Comparison of ENCODE assay signal across 8 cellular contexts in genomic region chr6:36985963-36986703, GRCh38. TPM values are rescaled to one million over a fixed set of nuclear protein-coding genes. Genes with fewer than 3 reads are reported as not detected.
DNase-seq lines count a peak whose midpoint lies in the region; ATAC-seq and TF ChIP-seq lines count a peak whose summit lies in the region.

TSS of gene MTCH1 (minus strand) at chr6:36986196. CDS start at chr6:36986173, 23 bp downstream.

- 0% methylated on average over 44 of the region's 90 CpGs; no CpG with 5 or more reads in 1 of the 2 experiments for WGBS in IMR-90 (ENCODE audit: extremely low coverage in 2 of 2, insufficient read length in 1 of 2), 2 experiments

- H3K27me3 Mint-ChIP-seq in activated T-cell treated with anti-CD3 and anti-CD28 coated beads, Interleukin-2, amount 50 U/mL, for 4 hours (ENCODE audit: low read depth) = no peaks in the 10 kb centered on the region

- in situ Hi-C loops in IMR-90 (cut with MboI; ENCODE audit: low sequenced_read_pairs) = loop anchor here (10.0 kb wide), 1 partner anchor 101 kb away; the partner anchor contains the start of gene C6orf89

- H2BK120ac ChIP-seq in IMR-90 (ENCODE audit: low read depth, low read length) = peak within 1 kb of the TSS; percentile 78

- peak within 1 kb of the TSS; percentile 91 for H3K56ac ChIP-seq in IMR-90 (ENCODE audit: extremely low read depth, insufficient read depth, low read length)

- BruUV-seq in IMR-90 (replicated peaks; lab: Mats Ljungman, UMichigan) (no TSS peak), PC-9 (replicated peaks; lab: Mats Ljungman, UMichigan) (no TSS peak)

- CTCF ChIA-PET in IMR-90 (lab: Yijun Ruan, JAX) (interaction anchor here (1.0 kb wide), 1 partner anchor 32 kb away, joined by 3 read pairs; the partner anchor contains the start of gene PI16), PC-9 (lab: Charles Lee) (interaction anchor here (0.6 to 1.2 kb wide), 3 partner anchors 32 to 186 kb away, joined by 4 to 6 read pairs (median 4); no protein-coding TSS in a partner anchor)

- H4K5ac ChIP-seq in IMR-90 (ENCODE audit: low read depth, low read length) = peak within 1 kb of the TSS; percentile 81

- dilution Hi-C loops in IMR-90 (cut with HindIII; ENCODE audit: low sequenced_read_pairs, unreplicated experiment) = no loop called here

- no peaks in the 10 kb centered on the region for H3K9me3 Mint-ChIP-seq in activated T-cell treated with anti-CD3 and anti-CD28 coated beads, Interleukin-2, amount 50 U/mL, for 4 hours

- peaks cover 3% of the 10 kb centered on the region for H3K36me3 Mint-ChIP-seq in activated T-cell treated with anti-CD3 and anti-CD28 coated beads, Interleukin-2, amount 50 U/mL, for 4 hours (ENCODE audit: insufficient read depth)

- H3K27ac ChIP-seq in IMR-90 (ENCODE audit: insufficient read depth, low read length) = peak within 1 kb of the TSS; percentile 98
- peak within 1 kb of the TSS; percentile 40 for H3K27ac ChIP-seq in PC-9

- H2AK5ac ChIP-seq in IMR-90 (ENCODE audit: low read depth, low read length) = peak within 1 kb of the TSS; percentile 99

- H3K4me2 ChIP-seq in IMR-90 (ENCODE audit: low read depth, low read length) (peak within 1 kb of the TSS; percentile 99), PC-9 (peak within 1 kb of the TSS; percentile 92)

- H3K9me2 ChIP-seq in PC-9 (ENCODE audit: insufficient read depth) = no peaks in the 10 kb centered on the region

- peak within 1 kb of the TSS; percentile 97 for H3K4me3 ChIP-seq in IMR-90 (ENCODE audit: insufficient read depth, low read depth, low read length)
- H3K4me3 ChIP-seq in PC-9 = peak within 1 kb of the TSS; percentile 99

- peak within 1 kb of the TSS; percentile 73 for H3K18ac ChIP-seq in IMR-90 (ENCODE audit: low read depth, low read length)

- H3K9me3 ChIP-seq in IMR-90 (ENCODE audit: control insufficient read depth, insufficient read depth, low read length) = no peaks in the 10 kb centered on the region
- H3K9me3 ChIP-seq in PC-9 (ENCODE audit: insufficient read depth, low read depth) = no peaks in the 10 kb centered on the region

- H3K36me3 ChIP-seq in IMR-90 (ENCODE audit: control insufficient read depth, insufficient read depth, low read length) = peaks cover 6% of the 10 kb centered on the region; the same call in 1 of the 2 replicates
- H3K36me3 ChIP-seq in PC-9 (ENCODE audit: low read depth) = peaks cover 9% of the 10 kb centered on the region; the same call in 1 of the 2 replicates

- H4K20me1 ChIP-seq in IMR-90 (ENCODE audit: insufficient read depth, low read length) (peaks cover 43% of the 10 kb centered on the region), PC-9 (ENCODE audit: insufficient read depth) (peaks cover 36% of the 10 kb centered on the region)

- DNase-seq in DMS53 (lab: John Stamatoyannopoulos, UW) (peak; percentile 93), IMR-90 (peak; percentile 86), PC-9 (peak; percentile 64 to 91), myocyte (ENCODE audit: low read depth) (peak; percentile 90)
- peak; percentile 82 for DNase-seq in activated T-cell treated with anti-CD3 and anti-CD28 coated beads, Interleukin-2, amount 50 U/mL, for 4 hours
- peak; percentile 55 to 80 for DNase-seq in stimulated activated CD8-positive, alpha-beta memory T cell treated with anti-CD3 and anti-CD28 coated beads, Interleukin-7, amount 100 ng/mL, for 4 hours (ENCODE audit: low read depth in 2 of 2)

- TF ChIP-seq CTCF in IMR-90 (conservative IDR thresholded peaks at IDR 0.05; ENCODE audit: low read depth, low read length) = no peak
- 0 out of 2 replicates have a peak, but pooled peaks have one; percentile 3 for TF ChIP-seq CTCF in PC-9 (conservative IDR thresholded peaks at IDR 0.05)

- peak; percentile 97 for TF ChIP-seq POLR2A in IMR-90 (IDR thresholded peaks at IDR 0.05; ENCODE audit: low read depth, low read length)

- TF ChIP-seq RAD21 in IMR-90 (IDR thresholded peaks at IDR 0.05; ENCODE audit: low read length) = no peak; the same call in 1 of the 2 replicates

- peak within 1 kb of the TSS; percentile 68; the same call in 2 of the 3 replicates for H2BK15ac ChIP-seq in IMR-90 (ENCODE audit: low read depth, low read length)

- peak within 1 kb of the TSS; percentile 96 for H2BK5ac ChIP-seq in IMR-90 (ENCODE audit: low read depth, low read length, poor library complexity, severe bottlenecking)

- peaks cover 25% of the 10 kb centered on the region for H3K4me1 Mint-ChIP-seq in activated T-cell treated with anti-CD3 and anti-CD28 coated beads, Interleukin-2, amount 50 U/mL, for 4 hours (ENCODE audit: low read depth)

- H2AFZ ChIP-seq in IMR-90 (replicated peaks; ENCODE audit: low read length, poor library complexity) (peak within 1 kb of the TSS; percentile 94), PC-9 (peak within 1 kb of the TSS; percentile 96)

- H3K79me2 ChIP-seq in PC-9 (ENCODE audit: low read depth) = peaks cover 56% of the 10 kb centered on the region

- peak within 1 kb of the TSS; percentile 96 for H4K91ac ChIP-seq in IMR-90 (ENCODE audit: insufficient read depth, low read depth, low read length)

- peak within 1 kb of the TSS; percentile 99 for H3K4ac ChIP-seq in IMR-90 (ENCODE audit: low read depth, low read length)

- peaks cover 23% of the 10 kb centered on the region for H3K9me1 ChIP-seq in IMR-90 (ENCODE audit: insufficient read depth, low read length)

- no peak within 1 kb of the TSS; the same call in 1 of the 2 replicates for H2BK20ac ChIP-seq in IMR-90 (ENCODE audit: low read depth, low read length)

- H3K79me1 ChIP-seq in IMR-90 (ENCODE audit: low read depth in 1 of 2, low read length in 2 of 2) = peaks cover 9 to 48% of the 10 kb centered on the region in 2 experiments; a peak in 3 of 4 replicates

- peak within 1 kb of the TSS; percentile 97 for H3K23ac ChIP-seq in IMR-90 (ENCODE audit: low read depth, low read length)

- peaks cover 4% of the 10 kb centered on the region; the same call in 1 of the 2 replicates for H3K27me3 ChIP-seq in IMR-90 (ENCODE audit: control insufficient read depth, insufficient read depth, low read length)
- H3K27me3 ChIP-seq in PC-9 (ENCODE audit: insufficient read depth, low read depth) = no peaks in the 10 kb centered on the region

- ATAC-seq in GM21529 (IDR thresholded peaks at IDR 0.05; ENCODE audit: unreplicated experiment) (peak; percentile 82), IMR-90 (ENCODE audit: low read depth) (peak; percentile 88), esophagus mucosa (peak; percentile 96)
- peak; percentile 91 to 92 for ATAC-seq in activated T-cell treated with anti-CD3 and anti-CD28 coated beads, Interleukin-2, amount 50 U/mL, for 4 hours

- H3K9ac ChIP-seq in IMR-90 (ENCODE audit: low read depth, low read length) = peak within 1 kb of the TSS; percentile 100

- peaks cover 14% of the 10 kb centered on the region for H3K4me1 ChIP-seq in IMR-90 (ENCODE audit: control insufficient read depth, insufficient read depth, low read length)
- H3K4me1 ChIP-seq in PC-9 (replicated peaks; ENCODE audit: insufficient read depth) = peaks cover 23% of the 10 kb centered on the region

- peak within 1 kb of the TSS; percentile 100 for H2AK9ac ChIP-seq in IMR-90 (replicated peaks; ENCODE audit: low read depth, low read length, poor library complexity)

- H3K14ac ChIP-seq in IMR-90 (replicated peaks; ENCODE audit: low read depth, low read length) = peak within 1 kb of the TSS; percentile 99

- POLR2A ChIA-PET in IMR-90 (lab: Charles Lee; ENCODE audit: unreplicated experiment) = interaction anchor here (0.5 to 1.1 kb wide), 3 partner anchors 49 to 304 kb away, joined by 4 to 7 read pairs (median 4); no protein-coding TSS in a partner anchor
- POLR2A ChIA-PET in PC-9 (lab: Charles Lee; ENCODE audit: unreplicated experiment) = interaction anchor here (0.6 to 1.0 kb wide), 9 partner anchors 20 to 1238 kb away, joined by 3 to 16 read pairs (median 4); no protein-coding TSS in a partner anchor

- H3F3A ChIP-seq in PC-9 (ENCODE audit: insufficient read depth, low read depth) = peaks cover 13% of the 10 kb centered on the region; the same call in 1 of the 2 replicates

- intact Hi-C loops in IMR-90 (cut with micrococcal nuclease) (no loop called here), PC-9 (cut with micrococcal nuclease; ENCODE audit: unreplicated experiment) (loop anchor here (1.0 to 2.0 kb wide), 3 partner anchors 37 to 72 kb away; no protein-coding TSS in a partner anchor)

- peak within 1 kb of the TSS; percentile 96 for H4K8ac ChIP-seq in IMR-90 (ENCODE audit: low read depth in 2 of 2, low read length in 2 of 2)

- peak within 1 kb of the TSS; percentile 98 for H3K4me3 Mint-ChIP-seq in activated T-cell treated with anti-CD3 and anti-CD28 coated beads, Interleukin-2, amount 50 U/mL, for 4 hours

TF ChIP-seq in IMR-90, 13 proteins besides CTCF, POLR2A, EP300 and RAD21 (continues in another document):
- peak; percentile 99 for TF ChIP-seq USF2 (IDR thresholded peaks at IDR 0.05; ENCODE audit: low read depth, low read length)
- no peak for TF ChIP-seq RFX5 (IDR thresholded peaks at IDR 0.05; ENCODE audit: low read depth, low read length)
- peak; percentile 32; the same call in 1 of the 2 replicates for TF ChIP-seq FOS (IDR thresholded peaks at IDR 0.05; ENCODE audit: low read depth, low read length)
- peak; percentile 68 for TF ChIP-seq MAZ (IDR thresholded peaks at IDR 0.05; ENCODE audit: borderline replicate concordance, low read depth, low read length)
- peak; percentile 97 for TF ChIP-seq BHLHE40 (IDR thresholded peaks at IDR 0.05; ENCODE audit: low read depth, low read length)

RNA-seq across cellular contexts. Expression of gene MTCH1, which starts in this region (rescaled TPM):
- total RNA-seq in IMR-90 (2012; rRNA removed) = 249 and 263 TPM in 2 replicates
- polyA plus RNA-seq in IMR-90 (2012; rRNA removed) = 210 and 215 TPM in 2 replicates
- polyA plus RNA-seq in IMR-90 (2012; cell fraction: cytosol; rRNA removed) = 227 and 248 TPM in 2 replicates
- polyA plus RNA-seq in IMR-90 (2012; cell fraction: nucleus; rRNA removed; ENCODE audit: low replicate concordance) = 253 and 276 TPM in 2 replicates
- 236 and 241 TPM in 2 replicates for total RNA-seq in PC-9 (2021)
- 100 to 1,000 TPM; 100 to 104 (median 104) TPM for total RNA-seq in activated T-cell treated with anti-CD3 and anti-CD28 coated beads, Interleukin-2, amount 50 U/mL, for 4 hours
- 88.0 TPM for total RNA-seq in esophagus mucosa
- 138 and 183 TPM in 2 replicates for total RNA-seq in myocyte
- 171 TPM for polyA plus RNA-seq in myocyte (2012)

Comparison
In these comparisons a context has a peak if more than half of its experiments do, and no peak if none do; other contexts are left out.
1. Peak in every context shown above with its lines: DNase-seq, ATAC-seq, H3K4me3 ChIP-seq and H3K27ac ChIP-seq.